1 cellular context compared by ENCODE assay signal in the genomic region with DNA sequence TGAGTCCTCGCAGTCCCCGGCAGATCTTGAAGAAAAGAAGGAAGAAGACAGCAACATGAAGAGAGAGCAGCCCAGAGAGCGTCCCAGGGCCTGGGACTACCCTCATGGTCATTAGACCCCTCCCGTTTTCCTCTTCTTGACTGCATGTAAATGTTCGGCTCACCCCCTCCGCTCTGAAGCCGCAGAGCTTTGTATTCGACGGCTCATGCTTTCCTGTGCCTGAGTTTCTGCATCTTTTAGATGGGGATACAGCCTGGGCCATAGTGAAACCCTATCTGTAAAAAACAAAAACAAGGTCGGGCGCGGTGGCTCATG.
TF ChIP-seq lines count a peak whose summit lies in the region.

No MANE protein-coding gene starts in this region.

TF ChIP-seq in endothelial cell of umbilical vein, 7 proteins besides CTCF, POLR2A, EP300 and RAD21:
- TF ChIP-seq, protein P1, sequence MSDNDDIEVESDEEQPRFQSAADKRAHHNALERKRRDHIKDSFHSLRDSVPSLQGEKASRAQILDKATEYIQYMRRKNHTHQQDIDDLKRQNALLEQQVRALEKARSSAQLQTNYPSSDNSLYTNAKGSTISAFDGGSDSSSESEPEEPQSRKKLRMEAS (IDR thresholded peaks at IDR 0.05; ENCODE audit: insufficient read depth, insufficient read length) = no peak
- TF ChIP-seq GATA2 (IDR thresholded peaks at IDR 0.05; ENCODE audit: insufficient read depth, insufficient read length, low read depth, low read length) (no peak), FOS (IDR thresholded peaks at IDR 0.05; ENCODE audit: borderline replicate concordance, insufficient read depth, low read length) (no peak), MYC (IDR thresholded peaks at IDR 0.05; ENCODE audit: low read depth, low read length) (no peak), JUN (IDR thresholded peaks at IDR 0.05; ENCODE audit: borderline replicate concordance, insufficient read depth, insufficient read length, low read depth) (no peak), EZH2 (IDR thresholded peaks at IDR 0.05; ENCODE audit: borderline replicate concordance, low read depth, low read length, severe bottlenecking) (no peak), POLR2AphosphoS5 (IDR thresholded peaks at IDR 0.05; ENCODE audit: insufficient read depth, low read depth, low read length) (no peak)
